ENCODE assay signal across 8 cellular contexts in genomic region chr7:135661311-135662122, GRCh38. TPM values are rescaled to one million over a fixed set of nuclear protein-coding genes. Genes with fewer than 3 reads are reported as not detected.
DNase-seq lines count a peak whose midpoint lies in the region; TF ChIP-seq lines count a peak whose summit lies in the region.

No MANE protein-coding gene starts in this region.

- no peak for TF ChIP-seq CTCF in stomach (IDR thresholded peaks at IDR 0.05)

- peak overlapping the region; percentile 76 to 96 (median 95) for H3K27ac ChIP-seq in stomach

- H3K4me1 Mint-ChIP-seq in activated naive CD8-positive, alpha-beta T cell treated with anti-CD3 and anti-CD28 coated beads for 36 hours: peaks cover 32% of the 10 kb centered on the region

- 41 to 62% (median 57%) methylated on average over 14 of the region's 14 CpGs for WGBS in stomach, 5 donors

- no peaks in the 10 kb centered on the region for H3K9me3 ChIP-seq in iPS-18c (ENCODE audit: control insufficient read depth, insufficient read depth, low read length)
- H3K9me3 ChIP-seq in stomach: no peaks in the 10 kb centered on the region

- no peaks in the 10 kb centered on the region for H3K9me3 Mint-ChIP-seq in activated naive CD8-positive, alpha-beta T cell treated with anti-CD3 and anti-CD28 coated beads for 36 hours

- intact Hi-C loops in stomach (cut with DNase I; ENCODE audit: low total_unique reads): loop anchor here (10.0 kb wide), 1 partner anchor 323 kb away; no protein-coding TSS in a partner anchor

- peaks cover 15 to 46% (median 27%) of the 10 kb centered on the region in 4 donors for H3K4me1 ChIP-seq in stomach

- peaks cover 3% of the 10 kb centered on the region for H3K27me3 Mint-ChIP-seq in activated naive CD8-positive, alpha-beta T cell treated with anti-CD3 and anti-CD28 coated beads for 36 hours

- no peaks in the 10 kb centered on the region for H3K27me3 ChIP-seq in stomach

- peak overlapping the region; percentile 65 for H3K4me3 ChIP-seq in Jurkat, Clone E6-1 (ENCODE audit: low read length)
- H3K4me3 ChIP-seq in iPS-18c (ENCODE audit: insufficient read depth, low read depth, low read length) (peak overlapping the region; percentile 42), stomach (peak overlapping the region; percentile 77 to 96 (median 84))

- H3K36me3 Mint-ChIP-seq in activated naive CD8-positive, alpha-beta T cell treated with anti-CD3 and anti-CD28 coated beads for 36 hours: peaks cover 15% of the 10 kb centered on the region

- H3K36me3 ChIP-seq in stomach: peaks cover 0 to 9% (median 0%) of the 10 kb centered on the region in 4 donors

- peak overlapping the region; percentile 98 for H3K27ac Mint-ChIP-seq in activated naive CD8-positive, alpha-beta T cell treated with anti-CD3 and anti-CD28 coated beads for 36 hours

- DNase-seq in NCI-H82 (lab: John Stamatoyannopoulos, UW) (peak; percentile 64), NCI-H82 treated with DMSO at 0.1 percent for 48 hours (lab: John Stamatoyannopoulos, UW; ENCODE audit: unreplicated experiment) (no peak), stomach (peak; percentile 30), NCI-H1930 (lab: John Stamatoyannopoulos, UW) (no peak), hepatic stellate cell (ENCODE audit: low spot score) (no peak)
- no peak for DNase-seq in Jurkat, Clone E6-1 (ENCODE audit: low read depth, low spot score)
- no peak for DNase-seq in activated naive CD8-positive, alpha-beta T cell treated with anti-CD3 and anti-CD28 coated beads for 36 hours

- H3K4me3 Mint-ChIP-seq in activated naive CD8-positive, alpha-beta T cell treated with anti-CD3 and anti-CD28 coated beads for 36 hours: peak overlapping the region; percentile 100

- TF ChIP-seq POLR2A in stomach (IDR thresholded peaks at IDR 0.05): no peak

- TF ChIP-seq EP300 in stomach (IDR thresholded peaks at IDR 0.05): no peak

RNA-seq across cellular contexts. Expression of gene STMP1, which starts 0.8 kb away (rescaled TPM):
- 44.9 TPM for polyA plus RNA-seq in Jurkat, Clone E6-1 (2012; ENCODE audit: insufficient read depth, insufficient read length)
- total RNA-seq in activated naive CD8-positive, alpha-beta T cell treated with anti-CD3 and anti-CD28 coated beads for 36 hours: 10 to 100 TPM; 25.4 to 26.8 TPM
- 10 to 100 TPM in 4 of 5 donors, 1 to 10 TPM in 1; 3.5 to 20.7 (median 12.7) TPM for total RNA-seq in stomach
- polyA plus RNA-seq in stomach: 10 to 100 TPM; 29.9 to 42.0 (median 33.7) TPM

Comparison
In these comparisons a context has a peak if more than half of its experiments do, and no peak if none do; other contexts are left out.
1. DNase-seq: peak in NCI-H82 (single experiment) and stomach (single experiment); none in NCI-H82 treated with DMSO at 0.1 percent for 48 hours (single experiment), Jurkat, Clone E6-1 (single experiment), activated naive CD8-positive, alpha-beta T cell treated with anti-CD3 and anti-CD28 coated beads for 36 hours (single experiment), NCI-H1930 (0 of 2) and hepatic stellate cell (single experiment).
2. Peak in every context shown above with its lines, with median percentiles within 50 percentile points of each other: H3K4me3 ChIP-seq.